23 cellular contexts compared by ENCODE assay signal in the genomic region with DNA sequence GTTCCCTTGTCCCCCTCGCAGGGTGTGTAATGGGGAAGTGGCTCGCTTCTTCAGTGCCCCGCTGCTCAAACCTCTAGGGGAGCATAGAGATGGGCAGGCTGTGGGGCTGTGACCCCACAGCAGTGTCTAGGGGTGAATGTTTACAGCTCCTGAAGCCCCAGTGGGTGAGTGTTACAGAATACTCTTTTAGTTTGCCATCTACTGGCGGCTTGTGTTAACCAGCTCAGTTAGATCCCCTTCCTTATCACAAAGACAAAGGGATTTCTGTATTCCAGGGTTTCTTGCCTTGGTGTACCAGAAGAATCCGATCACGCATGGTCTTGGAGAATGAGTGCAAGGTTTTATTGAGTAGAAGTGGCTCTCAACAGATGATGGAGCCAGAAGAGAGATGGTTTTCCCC.
"Had no signal": no experiment of that assay in that cellular context is flagged by ENCODE, and none has a peak within 500 bp of the region (broad histone marks: within the 10 kb centered on the region; RNA-seq: fewer than 3 reads in every experiment).

No MANE protein-coding gene starts in this region.

- H3K36me3 ChIP-seq: esophagus squamous epithelium, gastroesophageal sphincter, vagina had no signal

- H3K4me1 Mint-ChIP-seq: activated CD4-positive, alpha-beta memory T cell treated with anti-CD3 and anti-CD28 coated beads, Interleukin-2, amount 10 ng/mL, durations not matched to agents 7 days and 5 days; activated CD4-positive, alpha-beta T cell treated with anti-CD3 and anti-CD28 coated beads, Interleukin-2, amount 10 ng/mL, durations not matched to agents 24 days and 14 days; activated CD8-positive, alpha-beta memory T cell treated with anti-CD3 and anti-CD28 coated beads, Interleukin-2, amount 10 ng/mL, durations not matched to agents 7 days and 5 days; activated naive CD4-positive, alpha-beta T cell treated with anti-CD3 and anti-CD28 coated beads, Interleukin-2, amount 10 ng/mL, durations not matched to agents 7 days and 5 days; memory B cell; nephron; stimulated activated naive B cell treated with anti-CD40 and anti-IgM and Interleukin-4, amounts not matched to agents 10 μg/mL and 1 μg/mL and 100 μg/mL, for 72 hours had no signal

- H3K9me3 ChIP-seq: esophagus squamous epithelium, gastroesophageal sphincter, testis, vagina had no signal

- H3K4me3 ChIP-seq: coronary artery, esophagus squamous epithelium, gastroesophageal sphincter, testis, vagina had no signal

- H3K27ac ChIP-seq: coronary artery, esophagus squamous epithelium, gastroesophageal sphincter, testis, vagina had no signal

- H3K27me3 ChIP-seq: esophagus squamous epithelium, gastroesophageal sphincter, testis, vagina had no signal

- H3K27ac Mint-ChIP-seq: activated CD4-positive, alpha-beta memory T cell treated with anti-CD3 and anti-CD28 coated beads, Interleukin-2, amount 10 ng/mL, durations not matched to agents 7 days and 5 days; activated CD4-positive, alpha-beta T cell treated with anti-CD3 and anti-CD28 coated beads, Interleukin-2, amount 10 ng/mL, durations not matched to agents 24 days and 14 days; activated CD8-positive, alpha-beta memory T cell treated with anti-CD3 and anti-CD28 coated beads, Interleukin-2, amount 10 ng/mL, durations not matched to agents 7 days and 5 days; activated naive CD4-positive, alpha-beta T cell treated with anti-CD3 and anti-CD28 coated beads, Interleukin-2, amount 10 ng/mL, durations not matched to agents 7 days and 5 days; memory B cell; nephron; stimulated activated naive B cell treated with anti-CD40 and anti-IgM and Interleukin-4, amounts not matched to agents 10 μg/mL and 1 μg/mL and 100 μg/mL, for 72 hours had no signal

- H3K4me3 Mint-ChIP-seq: activated CD4-positive, alpha-beta memory T cell treated with anti-CD3 and anti-CD28 coated beads, Interleukin-2, amount 10 ng/mL, durations not matched to agents 7 days and 5 days; activated CD4-positive, alpha-beta T cell treated with anti-CD3 and anti-CD28 coated beads, Interleukin-2, amount 10 ng/mL, durations not matched to agents 24 days and 14 days; activated CD8-positive, alpha-beta memory T cell treated with anti-CD3 and anti-CD28 coated beads, Interleukin-2, amount 10 ng/mL, durations not matched to agents 7 days and 5 days; activated naive CD4-positive, alpha-beta T cell treated with anti-CD3 and anti-CD28 coated beads, Interleukin-2, amount 10 ng/mL, durations not matched to agents 7 days and 5 days; memory B cell; nephron; stimulated activated naive B cell treated with anti-CD40 and anti-IgM and Interleukin-4, amounts not matched to agents 10 μg/mL and 1 μg/mL and 100 μg/mL, for 72 hours had no signal

- H3K9me3 Mint-ChIP-seq: activated CD4-positive, alpha-beta memory T cell treated with anti-CD3 and anti-CD28 coated beads, Interleukin-2, amount 10 ng/mL, durations not matched to agents 7 days and 5 days; activated CD4-positive, alpha-beta T cell treated with anti-CD3 and anti-CD28 coated beads, Interleukin-2, amount 10 ng/mL, durations not matched to agents 24 days and 14 days; activated naive CD4-positive, alpha-beta T cell treated with anti-CD3 and anti-CD28 coated beads, Interleukin-2, amount 10 ng/mL, durations not matched to agents 7 days and 5 days; memory B cell; nephron; stimulated activated naive B cell treated with anti-CD40 and anti-IgM and Interleukin-4, amounts not matched to agents 10 μg/mL and 1 μg/mL and 100 μg/mL, for 72 hours had no signal

- H3K36me3 Mint-ChIP-seq: activated CD8-positive, alpha-beta memory T cell treated with anti-CD3 and anti-CD28 coated beads, Interleukin-2, amount 10 ng/mL, durations not matched to agents 7 days and 5 days; activated naive CD4-positive, alpha-beta T cell treated with anti-CD3 and anti-CD28 coated beads, Interleukin-2, amount 10 ng/mL, durations not matched to agents 7 days and 5 days; memory B cell; stimulated activated naive B cell treated with anti-CD40 and anti-IgM and Interleukin-4, amounts not matched to agents 10 μg/mL and 1 μg/mL and 100 μg/mL, for 72 hours had no signal

- H3K27me3 Mint-ChIP-seq: activated CD4-positive, alpha-beta memory T cell treated with anti-CD3 and anti-CD28 coated beads, Interleukin-2, amount 10 ng/mL, durations not matched to agents 7 days and 5 days; activated CD4-positive, alpha-beta T cell treated with anti-CD3 and anti-CD28 coated beads, Interleukin-2, amount 10 ng/mL, durations not matched to agents 24 days and 14 days; activated CD8-positive, alpha-beta memory T cell treated with anti-CD3 and anti-CD28 coated beads, Interleukin-2, amount 10 ng/mL, durations not matched to agents 7 days and 5 days; activated naive CD4-positive, alpha-beta T cell treated with anti-CD3 and anti-CD28 coated beads, Interleukin-2, amount 10 ng/mL, durations not matched to agents 7 days and 5 days; memory B cell had no signal

- DNase-seq: activated CD4-positive, alpha-beta memory T cell treated with anti-CD3 and anti-CD28 coated beads, Interleukin-2, amount 10 ng/mL, durations not matched to agents 7 days and 5 days; activated CD4-positive, alpha-beta T cell treated with anti-CD3 and anti-CD28 coated beads, Interleukin-2, amount 10 ng/mL, durations not matched to agents 24 days and 14 days; activated CD8-positive, alpha-beta memory T cell treated with anti-CD3 and anti-CD28 coated beads, Interleukin-2, amount 10 ng/mL, durations not matched to agents 7 days and 5 days; activated effector memory CD4-positive, alpha-beta T cell treated with anti-CD3 and anti-CD28 coated beads, Interleukin-2, amount 50 U/mL, for 16 hours; activated naive CD4-positive, alpha-beta T cell treated with anti-CD3 and anti-CD28 coated beads, Interleukin-2, amount 10 ng/mL, durations not matched to agents 7 days and 5 days; activated T-cell treated with anti-CD3 and anti-CD28 coated beads for 4 hours; amygdala; esophagus squamous epithelium; head of caudate nucleus; hypothalamus; nucleus accumbens; small intestine; stimulated activated CD4-positive, alpha-beta T cell treated with anti-CD3 and anti-CD28 coated beads, Interleukin-2, amount 100 ng/mL, for 24 hours; stimulated activated naive B cell treated with anti-CD40 and anti-IgM and Interleukin-4, amounts not matched to agents 10 μg/mL and 1 μg/mL and 100 μg/mL, for 72 hours; T1000; testis; trophoblast cell had no signal

- H3K4me1 ChIP-seq: esophagus squamous epithelium, gastroesophageal sphincter, testis, vagina had no signal

- ATAC-seq: activated CD8-positive, alpha-beta memory T cell treated with anti-CD3 and anti-CD28 coated beads, Interleukin-2, amount 10 ng/mL, durations not matched to agents 7 days and 5 days; gastroesophageal sphincter; sciatic nerve; stimulated activated naive B cell treated with anti-CD40 and anti-IgM and Interleukin-4, amounts not matched to agents 10 μg/mL and 1 μg/mL and 100 μg/mL, for 72 hours had no signal
